Comparison of ENCODE assay signal across 11 cellular contexts in the genomic region with DNA sequence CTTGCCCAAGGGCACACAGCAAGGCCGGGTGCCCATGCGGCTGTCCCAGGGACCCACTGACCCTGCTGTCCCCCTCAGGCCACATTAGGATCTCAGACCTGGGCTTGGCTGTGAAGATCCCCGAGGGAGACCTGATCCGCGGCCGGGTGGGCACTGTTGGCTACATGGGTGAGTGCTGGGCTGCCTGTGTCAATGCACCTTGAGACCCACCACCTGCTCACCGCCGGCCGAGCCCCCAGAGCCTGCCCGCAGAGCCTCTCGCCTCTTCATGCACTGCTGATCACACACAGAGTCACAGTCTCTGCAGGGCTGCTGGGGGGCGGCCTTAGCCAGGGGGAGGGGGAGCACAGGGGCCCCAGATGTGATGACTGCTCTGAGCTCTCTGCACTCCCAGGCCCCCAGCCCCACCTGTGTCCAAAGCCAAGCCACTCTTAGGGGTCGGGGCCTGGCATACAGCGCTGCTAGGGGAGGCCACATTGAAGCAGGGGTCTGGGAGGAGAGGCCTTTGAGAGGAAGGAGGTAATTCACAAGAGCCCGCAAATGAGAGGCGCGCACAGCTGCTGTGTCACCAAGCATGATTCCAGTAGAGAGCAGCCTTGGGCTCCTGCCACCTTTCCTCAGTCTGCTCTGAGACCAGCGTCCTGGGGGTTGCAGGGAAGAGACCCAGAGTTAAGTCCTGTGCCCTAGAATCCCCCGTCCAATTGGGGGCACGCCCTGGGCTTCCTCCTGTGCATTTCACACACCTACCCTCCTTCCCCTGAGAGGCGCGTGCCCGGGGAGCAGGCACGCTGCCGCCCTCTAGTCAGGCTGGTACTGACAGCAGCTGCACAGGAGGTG.
DNase-seq lines count a peak whose midpoint lies in the region; ATAC-seq and TF ChIP-seq lines count a peak whose summit lies in the region.
"Had no signal": no experiment of that assay in that cellular context is flagged by ENCODE, and none has a peak within 500 bp of the region (broad histone marks: within the 10 kb centered on the region; RNA-seq: fewer than 3 reads in every experiment).

No MANE protein-coding gene starts in this region.

- H3K27me3 ChIP-seq in heart right ventricle (no peaks in the 10 kb centered on the region), skeletal muscle tissue (ENCODE audit: control insufficient read depth in 3 of 3, insufficient read depth in 3 of 3, low read length in 3 of 3) (peaks cover 0 to 21% (median 4%) of the 10 kb centered on the region in 3 donors)
- no peaks in the 10 kb centered on the region for H3K27me3 ChIP-seq in CD8-positive, alpha-beta T cell (ENCODE audit: insufficient read depth, low read length)

- intact Hi-C loops in heart right ventricle (cut with DNase I), result loop anchor here in 1 of 10 donors (10.0 kb wide), 1 partner anchor 237 kb away; the partner anchor contains the start of gene GRK5
- intact Hi-C loops in CD8-positive, alpha-beta T cell (cut with DNase I, micrococcal nuclease), result no loop called here

- H3K9me3 ChIP-seq in heart right ventricle, result no peaks in the 10 kb centered on the region
- no peaks in the 10 kb centered on the region for H3K9me3 ChIP-seq in skeletal muscle tissue (ENCODE audit: control insufficient read depth in 3 of 3, low read length in 3 of 3)
- H3K9me3 ChIP-seq in CD8-positive, alpha-beta T cell (ENCODE audit: low read length), result no peaks in the 10 kb centered on the region

- H3K27me3 Mint-ChIP-seq in CD8-positive, alpha-beta T cell (ENCODE audit: low read depth), result no peaks in the 10 kb centered on the region

- CTCF ChIA-PET in CD8-positive, alpha-beta T cell (lab: Charles Lee), result interaction anchor here (1.0 to 8.5 kb wide), 5 partner anchors 58 to 302 kb away, joined by 3 to 62 read pairs (median 3); partner anchors contain the start of gene GRK5

- peak overlapping the region in 1 of 3 donors; percentile 45 for H3K9ac ChIP-seq in skeletal muscle tissue (ENCODE audit: low read depth in 1 of 3, low read length in 3 of 3)

- peaks cover 0 to 73% (median 12%) of the 10 kb centered on the region in 9 donors for H3K36me3 ChIP-seq in heart right ventricle
- H3K36me3 ChIP-seq in skeletal muscle tissue (ENCODE audit: control insufficient read depth in 3 of 3, insufficient read depth in 3 of 3, low read length in 3 of 3), result peaks cover 0 to 4% (median under 1%) of the 10 kb centered on the region in 3 donors
- H3K36me3 ChIP-seq in CD8-positive, alpha-beta T cell (ENCODE audit: insufficient read depth, low read length), result peaks cover 4% of the 10 kb centered on the region

- H3K4me3 ChIP-seq in GM12864 (ENCODE audit: low read depth, low read length) (no peak overlapping the region), heart right ventricle (no peak overlapping the region), skeletal muscle tissue (ENCODE audit: low read length in 3 of 3) (no peak overlapping the region)
- H3K4me3 ChIP-seq in CD8-positive, alpha-beta T cell (ENCODE audit: low read depth, low read length), result no peak overlapping the region

- DNase-seq in GM12864 (ENCODE audit: low read depth), result no peak
- DNase-seq in NAMALWA (ENCODE audit: low spot score), result peak; percentile 79
- DNase-seq in heart right ventricle, result no peak
- DNase-seq in NCI-H345 (lab: John Stamatoyannopoulos, UW), result no peak
- DNase-seq in CD8-positive, alpha-beta T cell, result no peak
- no peak for DNase-seq in stimulated activated CD4-positive, alpha-beta T cell treated with anti-CD3 and anti-CD28 coated beads, Interleukin-1b, Interleukin-23, amount 100 ng/mL, for 48 hours
- DNase-seq: left colon had no signal

- H3K4me3 Mint-ChIP-seq in CD8-positive, alpha-beta T cell, result no peak overlapping the region
- H3K4me3 Mint-ChIP-seq: activated T-helper 1 cell treated with anti-CD3 and anti-CD28 coated beads, Interleukin-12 subunit alpha, Interleukin-12 subunit beta, Interleukin-2, Interleukin-4 antibody, amounts not matched to agents 30 ng/mL and 10 ng/mL and 1 ng/mL, durations not matched to agents 14 hours and 24 hours and 36 hours had no signal

- TF ChIP-seq CTCF in GM12864 (IDR thresholded peaks at IDR 0.05; ENCODE audit: low read depth, low read length, missing control alignments), result peak; percentile 8
- no peak for TF ChIP-seq CTCF in heart right ventricle (IDR thresholded peaks at IDR 0.05)
- TF ChIP-seq CTCF in CD8-positive, alpha-beta T cell (IDR thresholded peaks at IDR 0.05), result no peak

- H3K4me1 ChIP-seq in heart right ventricle, result peaks cover 11 to 51% (median 29%) of the 10 kb centered on the region in 9 donors
- peaks cover 15 to 25% (median 25%) of the 10 kb centered on the region in 3 donors for H3K4me1 ChIP-seq in skeletal muscle tissue (ENCODE audit: control insufficient read depth in 3 of 3, insufficient read depth in 3 of 3, low read length in 3 of 3)
- H3K4me1 ChIP-seq in CD8-positive, alpha-beta T cell (ENCODE audit: insufficient read depth, low read length), result peaks cover 10% of the 10 kb centered on the region

- peak in 2 of 8 donors; percentile 1 to 2 for ATAC-seq in heart right ventricle
- no peak for ATAC-seq in CD8-positive, alpha-beta T cell
- no peak for ATAC-seq in GM19452 (IDR thresholded peaks at IDR 0.05; ENCODE audit: unreplicated experiment)
- ATAC-seq: left colon had no signal

- 78 to 83% methylated on average over 25 of the region's 25 CpGs for WGBS in heart right ventricle, 2 donors

- POLR2A ChIA-PET in CD8-positive, alpha-beta T cell (lab: Charles Lee), result no interaction called here

- H3K36me3 Mint-ChIP-seq in CD8-positive, alpha-beta T cell, result peaks cover 14% of the 10 kb centered on the region

- no peaks in the 10 kb centered on the region for H3K9me3 Mint-ChIP-seq in CD8-positive, alpha-beta T cell
- H3K9me3 Mint-ChIP-seq: activated T-helper 1 cell treated with anti-CD3 and anti-CD28 coated beads, Interleukin-12 subunit alpha, Interleukin-12 subunit beta, Interleukin-2, Interleukin-4 antibody, amounts not matched to agents 30 ng/mL and 10 ng/mL and 1 ng/mL, durations not matched to agents 14 hours and 24 hours and 36 hours had no signal

- peaks cover 11% of the 10 kb centered on the region for H3K4me1 Mint-ChIP-seq in CD8-positive, alpha-beta T cell (ENCODE audit: low read depth)

- no peak overlapping the region for H3K27ac Mint-ChIP-seq in CD8-positive, alpha-beta T cell
- H3K27ac Mint-ChIP-seq: activated T-helper 1 cell treated with anti-CD3 and anti-CD28 coated beads, Interleukin-12 subunit alpha, Interleukin-12 subunit beta, Interleukin-2, Interleukin-4 antibody, amounts not matched to agents 30 ng/mL and 10 ng/mL and 1 ng/mL, durations not matched to agents 14 hours and 24 hours and 36 hours had no signal

- H3K27ac ChIP-seq in heart right ventricle, result peak overlapping the region; percentile 44 to 90 (median 80)
- peak overlapping the region; percentile 65 for H3K27ac ChIP-seq in skeletal muscle tissue (ENCODE audit: low read depth, low read length)
- H3K27ac ChIP-seq in CD8-positive, alpha-beta T cell (ENCODE audit: low read depth, low read length), result no peak overlapping the region
- H3K27ac ChIP-seq: VCaP had no signal
